In genomic region chr1:241635556-241636179, GRCh38 we compare ENCODE assay signal across 3 cellular contexts.
A peak's percentile ranks its signal among the peaks of the same experiment; 100 is the strongest.
TF ChIP-seq lines count a peak whose summit lies in the region.

No MANE protein-coding gene starts in this region.

TF ChIP-seq in A549, 52 proteins besides CTCF, POLR2A, EP300 and RAD21:
- TF ChIP-seq ZSCAN20 (CRISPR knock-in tag; IDR thresholded peaks at IDR 0.05) (no peak), ZNF302 (CRISPR knock-in tag; IDR thresholded peaks at IDR 0.05) (no peak), CBX8 (IDR thresholded peaks at IDR 0.05) (no peak), MYC (IDR thresholded peaks at IDR 0.05; ENCODE audit: borderline replicate concordance, low read length) (no peak), EHMT2 (IDR thresholded peaks at IDR 0.05; ENCODE audit: low read depth) (no peak), CBX2 (IDR thresholded peaks at IDR 0.05; ENCODE audit: borderline replicate concordance, low read depth) (no peak), RFX5 (IDR thresholded peaks at IDR 0.05) (no peak), ESRRA (IDR thresholded peaks at IDR 0.05; ENCODE audit: borderline replicate concordance, low read length) (no peak), HMGXB4 (CRISPR knock-in tag; IDR thresholded peaks at IDR 0.05; ENCODE audit: borderline replicate concordance) (no peak), SREBF2 (IDR thresholded peaks at IDR 0.05) (no peak), HDAC2 (IDR thresholded peaks at IDR 0.05) (no peak), RNF2 (IDR thresholded peaks at IDR 0.05; ENCODE audit: borderline replicate concordance, low read depth) (no peak), NFE2L2 (conservative IDR thresholded peaks at IDR 0.05; ENCODE audit: low read length) (no peak), PBX3 (IDR thresholded peaks at IDR 0.05) (no peak), NR3C1 (IDR thresholded peaks at IDR 0.05) (no peak), SMC3 (IDR thresholded peaks at IDR 0.05) (no peak), KDM5A (IDR thresholded peaks at IDR 0.05) (no peak), JUNB (IDR thresholded peaks at IDR 0.05) (no peak), REST (IDR thresholded peaks at IDR 0.05) (no peak)

TF ChIP-seq in GM12891, 5 proteins besides CTCF, POLR2A, EP300 and RAD21:
- TF ChIP-seq POU2F2 (IDR thresholded peaks at IDR 0.05; ENCODE audit: low read depth, low read length) (no peak), PAX5 (IDR thresholded peaks at IDR 0.05; ENCODE audit: insufficient read depth, low read length, severe bottlenecking) (no peak), SPI1 (IDR thresholded peaks at IDR 0.05; ENCODE audit: low read depth, low read length) (peak; percentile 88), TAF1 (IDR thresholded peaks at IDR 0.05; ENCODE audit: low read depth, low read length) (no peak)

TF ChIP-seq in HepG2, 621 proteins besides CTCF, POLR2A, EP300 and RAD21:
- no peak for TF ChIP-seq ZNF235 (CRISPR knock-in tag; IDR thresholded peaks at IDR 0.05; ENCODE audit: borderline replicate concordance)
- TF ChIP-seq PHF20 (CRISPR knock-in tag; IDR thresholded peaks at IDR 0.05) = no peak
- no peak for TF ChIP-seq ZNF142 (CRISPR knock-in tag; IDR thresholded peaks at IDR 0.05)
- TF ChIP-seq NCOA5 (CRISPR knock-in tag; IDR thresholded peaks at IDR 0.05) = no peak
- no peak for TF ChIP-seq ZFX (CRISPR knock-in tag; IDR thresholded peaks at IDR 0.05; ENCODE audit: low read depth)
- no peak for TF ChIP-seq SMAD3 (CRISPR knock-in tag; IDR thresholded peaks at IDR 0.05)
- no peak for TF ChIP-seq ZNF260 (CRISPR knock-in tag; IDR thresholded peaks at IDR 0.05; ENCODE audit: borderline replicate concordance, low read depth)
- no peak for TF ChIP-seq ZNF790 (CRISPR knock-in tag; IDR thresholded peaks at IDR 0.05; ENCODE audit: borderline replicate concordance)
- TF ChIP-seq ZNF547 (CRISPR knock-in tag; IDR thresholded peaks at IDR 0.05) = no peak
- TF ChIP-seq HOXD1 (CRISPR knock-in tag; IDR thresholded peaks at IDR 0.05) = no peak
